In the genomic region with DNA sequence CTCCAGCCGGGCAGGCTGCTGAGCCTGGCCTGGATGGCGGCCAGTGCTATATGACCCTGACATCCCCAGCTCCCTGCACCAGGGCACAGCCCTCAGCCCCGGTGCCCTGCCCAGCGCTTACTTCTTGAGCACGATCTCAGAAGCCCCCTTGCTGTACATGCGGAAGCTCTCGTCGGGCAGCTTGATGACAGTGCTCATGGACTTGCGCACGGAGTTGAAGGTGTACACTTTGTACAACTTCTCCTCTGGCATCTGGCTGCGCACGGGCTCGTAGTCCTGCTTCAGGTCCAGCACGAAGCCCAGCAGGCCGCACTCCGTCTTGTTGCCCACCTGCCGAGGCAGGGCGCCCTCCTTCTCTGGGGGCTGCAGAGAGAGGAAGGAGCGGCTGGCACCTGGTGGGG, we compare ENCODE assay signal across 21 cellular contexts.
"Had no signal": no experiment of that assay in that cellular context is flagged by ENCODE, and none has a peak within 500 bp of the region (broad histone marks: within the 10 kb centered on the region; RNA-seq: fewer than 3 reads in every experiment).

No MANE protein-coding gene starts in this region.

- H3K36me3 ChIP-seq: SJCRH30 had no signal

- H3K4me3 ChIP-seq: SJCRH30 had no signal

- H3K27me3 ChIP-seq: SJCRH30 had no signal

- H3K9me3 ChIP-seq: SJCRH30 had no signal

- ATAC-seq: Panc1, PC-3, SK-N-SH treated with all-trans-retinoic acid at 6 μM for 48 hours had no signal

- H3K27ac ChIP-seq: HL-60, RWPE1, SJCRH30 had no signal

- DNase-seq: KBM-7, MV-4-11, NCI-H1048, NCI-H1105, NCI-H1417, NCI-H1436 treated with DMSO at 0.1 percent for 48 hours, NCI-H1694, NCI-H187 treated with DMSO at 0.1 percent for 48 hours, NCI-H2029 treated with DMSO at 0.1 percent for 48 hours, NCI-H2171 treated with DMSO at 0.1 percent for 48 hours, NCI-H345, NCI-H524, NCI-H526 treated with DMSO at 0.1 percent for 48 hours, NCI-H748 treated with DMSO at 0.1 percent for 48 hours, PC-3, SHP77 treated with DMSO at 0.1 percent for 48 hours, SJCRH30 had no signal
